ENCODE assay signal across 34 cellular contexts in the genomic region with DNA sequence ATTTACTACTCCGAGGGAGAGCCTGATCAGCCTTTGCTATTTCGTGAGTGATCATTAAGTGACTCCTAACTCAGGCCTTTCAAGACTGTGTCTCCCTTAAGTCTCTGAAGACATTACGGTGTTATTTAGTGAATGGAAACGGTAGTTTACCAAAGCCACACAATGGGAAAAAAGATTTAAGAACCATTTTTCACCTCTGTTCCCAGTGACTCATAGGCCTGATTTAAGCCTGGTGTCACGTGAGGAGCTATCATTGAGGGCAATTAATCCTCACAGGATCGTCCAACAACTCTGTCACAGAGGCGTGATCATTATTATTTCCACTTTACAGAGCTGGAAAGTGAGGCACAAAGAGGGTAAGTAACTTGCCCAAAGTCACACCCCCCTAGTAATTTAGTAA. TPM values are rescaled to one million over a fixed set of nuclear protein-coding genes. Genes with fewer than 3 reads are reported as not detected.
"Had no signal": no experiment of that assay in that cellular context is flagged by ENCODE, and none has a peak within 500 bp of the region (broad histone marks: within the 10 kb centered on the region; RNA-seq: fewer than 3 reads in every experiment).

No MANE protein-coding gene starts in this region.

- DNase-seq: activated B cell treated with CpG ODN at 0.5 μM for 24 hours; activated CD4-positive, alpha-beta T cell treated with anti-CD3 and anti-CD28 coated beads for 1 hour; activated CD4-positive, alpha-beta T cell treated with anti-CD3 and anti-CD28 coated beads, Interleukin-2, amount 10 ng/mL, durations not matched to agents 24 days and 14 days; activated CD4-positive, alpha-beta T cell treated with anti-CD3 and anti-CD28 coated beads, Interleukin-2, amount 50 U/mL, for 4 hours; activated CD8-positive, alpha-beta T cell treated with anti-CD3 and anti-CD28 coated beads, Interleukin-2, amount 10 ng/mL, durations not matched to agents 7 days and 5 days; activated gamma-delta T cell treated with Interleukin-2 at 50 U/mL for 16 hours; activated naive CD4-positive, alpha-beta T cell treated with anti-CD3 and anti-CD28 coated beads for 36 hours; activated T-cell treated with anti-CD3 and anti-CD28 coated beads, Interleukin-2, amount 50 U/mL, for 4 hours; adrenal gland; brain microvascular endothelial cell; central memory CD4-positive, alpha-beta T cell; NCI-H1105; NCI-H1417 treated with DMSO at 0.1 percent for 48 hours; NCI-H187 treated with DMSO at 0.1 percent for 48 hours; NCI-H2081 treated with DMSO at 0.1 percent for 48 hours; NCI-H510A; NCI-H526; NCI-H748 treated with DMSO at 0.1 percent for 48 hours; NK-92 treated with Interleukin-12 subunit alpha and Interleukin-12 subunit beta, amount 100 ng/mL, for 24 hours; PC-3; Peyer's patch; SIG-M5; SW 1271; T-helper 1 cell; T-helper 2 cell; T-helper 9 cell had no signal

- H3K36me3 ChIP-seq: adrenal gland, brain microvascular endothelial cell, Peyer's patch had no signal

- H3K9me3 ChIP-seq: adrenal gland, Peyer's patch had no signal

- H3K27ac Mint-ChIP-seq: activated B cell treated with CpG ODN at 0.5 μM for 24 hours; activated CD4-positive, alpha-beta T cell treated with anti-CD3 and anti-CD28 coated beads, Interleukin-2, amount 10 ng/mL, durations not matched to agents 24 days and 14 days; activated CD8-positive, alpha-beta T cell treated with anti-CD3 and anti-CD28 coated beads, Interleukin-2, amount 10 ng/mL, durations not matched to agents 7 days and 5 days; activated naive CD4-positive, alpha-beta T cell treated with anti-CD3 and anti-CD28 coated beads for 36 hours; activated naive CD4-positive, alpha-beta T cell treated with anti-CD3 and anti-CD28 coated beads, Interleukin-2, amount 50 U/mL, for 72 hours; activated T-helper 1 cell treated with anti-CD3 and anti-CD28 coated beads, Interleukin-12 subunit alpha, Interleukin-12 subunit beta, Interleukin-2, Interleukin-4 antibody, amounts not matched to agents 30 ng/mL and 10 ng/mL and 1 ng/mL, durations not matched to agents 14 hours and 24 hours and 36 hours had no signal

- ATAC-seq: activated CD8-positive, alpha-beta T cell treated with anti-CD3 and anti-CD28 coated beads, Interleukin-2, amount 10 ng/mL, durations not matched to agents 7 days and 5 days; activated naive CD4-positive, alpha-beta T cell treated with anti-CD3 and anti-CD28 coated beads, Interleukin-2, amount 50 U/mL, for 72 hours; activated T-cell treated with anti-CD3 and anti-CD28 coated beads, Interleukin-2, amount 50 U/mL, for 4 hours; PC-3; Right ventricle myocardium inferior; SK-N-SH treated with all-trans-retinoic acid at 6 μM for 48 hours had no signal

- H3K4me2 ChIP-seq: KMS-11 had no signal

- H3K9ac ChIP-seq: KMS-11 had no signal

- H3K4me1 ChIP-seq: adrenal gland, Peyer's patch had no signal

- H3K27me3 Mint-ChIP-seq: activated B cell treated with CpG ODN at 0.5 μM for 24 hours; activated CD4-positive, alpha-beta T cell treated with anti-CD3 and anti-CD28 coated beads, Interleukin-2, amount 10 ng/mL, durations not matched to agents 24 days and 14 days had no signal

- H3K4me1 Mint-ChIP-seq: activated B cell treated with CpG ODN at 0.5 μM for 24 hours; activated CD4-positive, alpha-beta T cell treated with anti-CD3 and anti-CD28 coated beads, Interleukin-2, amount 10 ng/mL, durations not matched to agents 24 days and 14 days had no signal

- H3K4me3 Mint-ChIP-seq: activated B cell treated with CpG ODN at 0.5 μM for 24 hours; activated CD4-positive, alpha-beta T cell treated with anti-CD3 and anti-CD28 coated beads, Interleukin-2, amount 10 ng/mL, durations not matched to agents 24 days and 14 days; activated CD8-positive, alpha-beta T cell treated with anti-CD3 and anti-CD28 coated beads, Interleukin-2, amount 10 ng/mL, durations not matched to agents 7 days and 5 days; activated naive CD4-positive, alpha-beta T cell treated with anti-CD3 and anti-CD28 coated beads for 36 hours; activated T-cell treated with anti-CD3 and anti-CD28 coated beads, Interleukin-2, amount 50 U/mL, for 4 hours; activated T-helper 1 cell treated with anti-CD3 and anti-CD28 coated beads, Interleukin-12 subunit alpha, Interleukin-12 subunit beta, Interleukin-2, Interleukin-4 antibody, amounts not matched to agents 30 ng/mL and 10 ng/mL and 1 ng/mL, durations not matched to agents 14 hours and 24 hours and 36 hours had no signal

- H3K27ac ChIP-seq: adrenal gland, brain microvascular endothelial cell, KMS-11, Peyer's patch, RWPE1, VCaP had no signal

- H3K27me3 ChIP-seq: adrenal gland, brain microvascular endothelial cell, Peyer's patch had no signal

- H3K9me3 Mint-ChIP-seq: activated B cell treated with CpG ODN at 0.5 μM for 24 hours; activated naive CD4-positive, alpha-beta T cell treated with anti-CD3 and anti-CD28 coated beads for 36 hours; activated T-cell treated with anti-CD3 and anti-CD28 coated beads, Interleukin-2, amount 50 U/mL, for 4 hours; activated T-helper 1 cell treated with anti-CD3 and anti-CD28 coated beads, Interleukin-12 subunit alpha, Interleukin-12 subunit beta, Interleukin-2, Interleukin-4 antibody, amounts not matched to agents 30 ng/mL and 10 ng/mL and 1 ng/mL, durations not matched to agents 14 hours and 24 hours and 36 hours had no signal

- H3K4me3 ChIP-seq: adrenal gland, Peyer's patch had no signal

- H3K36me3 Mint-ChIP-seq: activated naive CD4-positive, alpha-beta T cell treated with anti-CD3 and anti-CD28 coated beads, Interleukin-2, amount 50 U/mL, for 72 hours had no signal

RNA-seq across cellular contexts. Expression of gene C10orf90, which starts 20.3 kb away (rescaled TPM):
- total RNA-seq: activated B cell treated with CpG ODN at 0.5 μM for 24 hours; activated CD4-positive, alpha-beta T cell treated with anti-CD3 and anti-CD28 coated beads, Interleukin-2, amount 10 ng/mL, durations not matched to agents 24 days and 14 days; activated CD8-positive, alpha-beta T cell treated with anti-CD3 and anti-CD28 coated beads, Interleukin-2, amount 10 ng/mL, durations not matched to agents 7 days and 5 days; activated naive CD4-positive, alpha-beta T cell treated with anti-CD3 and anti-CD28 coated beads for 36 hours; activated naive CD4-positive, alpha-beta T cell treated with anti-CD3 and anti-CD28 coated beads, Interleukin-2, amount 50 U/mL, for 72 hours; activated T-cell treated with anti-CD3 and anti-CD28 coated beads, Interleukin-2, amount 50 U/mL, for 4 hours; activated T-helper 1 cell treated with anti-CD3 and anti-CD28 coated beads, Interleukin-12 subunit alpha, Interleukin-12 subunit beta, Interleukin-2, Interleukin-4 antibody, amounts not matched to agents 30 ng/mL and 10 ng/mL and 1 ng/mL, durations not matched to agents 14 hours and 24 hours and 36 hours; MCF 10A; Peyer's patch; Right ventricle myocardium inferior had no signal
